Comparison of ENCODE assay signal across 13 cellular contexts in the genomic region with DNA sequence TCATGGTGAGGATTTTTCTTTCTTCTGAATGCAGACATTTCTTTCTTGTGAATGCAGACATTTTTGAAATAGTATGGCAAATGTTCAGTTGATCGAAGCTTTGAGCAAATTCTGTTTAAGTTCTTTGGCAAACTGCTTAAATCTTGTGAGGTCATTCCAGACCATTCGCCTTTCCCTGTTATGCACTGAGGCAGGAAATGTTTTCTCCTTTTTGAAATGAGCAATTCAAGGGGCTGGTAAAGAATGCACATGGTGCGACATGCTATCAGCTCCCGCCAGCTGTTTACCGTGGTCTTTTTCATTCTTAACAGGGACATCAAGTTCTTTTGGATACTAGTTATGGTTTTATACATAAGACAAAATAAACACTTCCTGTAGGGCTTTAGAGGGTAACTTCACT.
DNase-seq lines count a peak whose midpoint lies in the region; TF ChIP-seq lines count a peak whose summit lies in the region.
"Had no signal": no experiment of that assay in that cellular context is flagged by ENCODE, and none has a peak within 500 bp of the region (broad histone marks: within the 10 kb centered on the region; RNA-seq: fewer than 3 reads in every experiment).

No MANE protein-coding gene starts in this region.

- H3K27ac ChIP-seq in ACC112 (ENCODE audit: low read depth, low read length): peak overlapping the region; percentile 96
- peak overlapping the region; percentile 5 for H3K27ac ChIP-seq in epithelial cell of prostate
- H3K27ac ChIP-seq in OCI-LY7 (ENCODE audit: low read depth, low read length, poor library complexity, severe bottlenecking): no peak overlapping the region
- H3K27ac ChIP-seq: body of pancreas, lower lobe of right lung, upper lobe of left lung had no signal

- peaks cover 70% of the 10 kb centered on the region for H3K4me1 ChIP-seq in ACC112 (ENCODE audit: control insufficient read depth, insufficient read depth, low read length, unreplicated experiment)
- peaks cover 6% of the 10 kb centered on the region for H3K4me1 ChIP-seq in OCI-LY7 (ENCODE audit: insufficient read depth, low read length, poor library complexity, severe bottlenecking)
- H3K4me1 ChIP-seq: body of pancreas, lower lobe of right lung, upper lobe of left lung had no signal

- no peaks in the 10 kb centered on the region for H3K9me3 ChIP-seq in OCI-LY7 (ENCODE audit: low read length)
- H3K9me3 ChIP-seq: body of pancreas, lower lobe of right lung, upper lobe of left lung had no signal

- no peaks in the 10 kb centered on the region for H3K79me2 ChIP-seq in ACC112 (ENCODE audit: control insufficient read depth, insufficient read depth, low read length, unreplicated experiment)
- no peaks in the 10 kb centered on the region for H3K79me2 ChIP-seq in OCI-LY7 (ENCODE audit: insufficient read depth, low read depth, low read length)

- intact Hi-C loops in OCI-LY7 (cut with micrococcal nuclease; ENCODE audit: unreplicated experiment): no loop called here

- no peaks in the 10 kb centered on the region for H3K9me3 Mint-ChIP-seq in nephron

- no peak overlapping the region for H3K4me3 Mint-ChIP-seq in nephron

- H3K36me3 Mint-ChIP-seq in nephron (ENCODE audit: low read depth): no peaks in the 10 kb centered on the region

- peaks cover 44% of the 10 kb centered on the region for H3K4me1 Mint-ChIP-seq in nephron

- CTCF ChIA-PET in OCI-LY7 (lab: Charles Lee; ENCODE audit: unreplicated experiment): no interaction called here

- H4K20me1 ChIP-seq in OCI-LY7 (ENCODE audit: insufficient read depth, low read length): no peaks in the 10 kb centered on the region

- peak overlapping the region; percentile 51 for H3K4me3 ChIP-seq in ACC112 (ENCODE audit: low read depth, low read length)
- no peak overlapping the region for H3K4me3 ChIP-seq in OCI-LY7 (ENCODE audit: low read depth, low read length, poor library complexity, severe bottlenecking)
- H3K4me3 ChIP-seq: body of pancreas, GM12878, lower lobe of right lung, upper lobe of left lung had no signal

- TF ChIP-seq CTCF in nephron (IDR thresholded peaks at IDR 0.05; ENCODE audit: unreplicated experiment in 3 of 3) (no peak), OCI-LY7 (conservative IDR thresholded peaks at IDR 0.05; ENCODE audit: low read length) (no peak)

- DNase-seq in OCI-M1 (lab: John Stamatoyannopoulos, UW): peak; percentile 43
- no peak for DNase-seq in epithelial cell of prostate (ENCODE audit: low read depth, low spot score)
- no peak for DNase-seq in activated CD4-positive, alpha-beta T cell treated with anti-CD3 and anti-CD28 coated beads, Interleukin-2, amount 50 U/mL, for 4 hours
- no peak for DNase-seq in COLO829 (ENCODE audit: low spot score)
- no peak for DNase-seq in OCI-LY7 (ENCODE audit: low spot score)
- no peak for DNase-seq in SW480 (ENCODE audit: low spot score)
- DNase-seq: lower lobe of right lung, NCI-H774, upper lobe of left lung had no signal

- no peak overlapping the region for H3K4me2 ChIP-seq in OCI-LY7 (ENCODE audit: low read length)

- POLR2A ChIA-PET in OCI-LY7 (lab: Charles Lee): interaction anchor here (0.6 kb wide), 1 partner anchor 15 kb away, joined by 4 read pairs; no protein-coding TSS in a partner anchor

- no peaks in the 10 kb centered on the region for H3K27me3 ChIP-seq in ACC112 (ENCODE audit: insufficient read depth, low read length)
- H3K27me3 ChIP-seq: body of pancreas, upper lobe of left lung had no signal

- peak overlapping the region; percentile 89 for H2AFZ ChIP-seq in ACC112 (ENCODE audit: low read length, unreplicated experiment)
- no peak overlapping the region; the same call in 1 of the 2 replicates for H2AFZ ChIP-seq in OCI-LY7 (ENCODE audit: low read length)

- no TSS peak for BruUV-seq in OCI-LY7 (replicated peaks; lab: Mats Ljungman, UMichigan)

- H3K9me2 ChIP-seq in OCI-LY7 (ENCODE audit: insufficient read depth, low read length): no peaks in the 10 kb centered on the region

- H3K36me3 ChIP-seq in ACC112 (ENCODE audit: insufficient read depth, low read length): no peaks in the 10 kb centered on the region
- H3K36me3 ChIP-seq in OCI-LY7 (ENCODE audit: insufficient read depth, low read length): no peaks in the 10 kb centered on the region
- H3K36me3 ChIP-seq: lower lobe of right lung, upper lobe of left lung had no signal

- H3K27me3 Mint-ChIP-seq in nephron (ENCODE audit: low read depth): peaks cover 4% of the 10 kb centered on the region

- peak overlapping the region in 2 of 3 experiments; percentile 30 for H3K27ac Mint-ChIP-seq in nephron
